8 cellular contexts compared by ENCODE assay signal in the genomic region with DNA sequence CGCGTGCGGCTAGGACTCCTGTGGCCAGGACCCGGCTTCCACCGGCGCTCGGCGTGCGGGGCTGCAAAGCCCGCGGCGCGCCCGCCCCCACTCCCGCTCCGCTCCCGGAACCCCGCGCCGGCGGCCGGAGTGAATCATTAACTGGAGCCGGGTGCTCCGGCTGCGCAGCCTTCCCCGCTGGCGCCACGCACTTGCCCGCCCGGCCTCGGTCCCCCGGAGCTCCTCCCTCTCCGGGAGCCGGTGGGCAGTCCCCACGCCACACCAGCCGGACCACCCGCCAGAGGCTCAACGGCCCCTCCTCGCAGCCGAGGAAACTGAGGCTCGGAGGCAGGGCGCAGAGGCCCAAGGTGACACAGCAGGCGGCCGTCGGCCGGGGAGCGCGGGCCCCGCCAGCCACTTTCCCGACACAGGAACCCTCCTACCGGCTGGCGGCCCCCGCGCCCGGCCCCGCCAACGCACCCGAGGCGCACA. TPM values are rescaled to one million over a fixed set of nuclear protein-coding genes. Genes with fewer than 3 reads are reported as not detected.
A peak's percentile ranks its signal among the peaks of the same experiment; 100 is the strongest.
DNase-seq lines count a peak whose midpoint lies in the region; ATAC-seq and TF ChIP-seq lines count a peak whose summit lies in the region.

No MANE protein-coding gene starts in this region.

- peaks cover 85 to 88% (median 86%) of the 10 kb centered on the region in 3 donors for H3K4me1 ChIP-seq in skeletal muscle tissue (ENCODE audit: control insufficient read depth in 3 of 3, insufficient read depth in 3 of 3, low read length in 3 of 3)

- intact Hi-C loops in left ventricle myocardium superior (cut with micrococcal nuclease): no loop called here

- no peaks in the 10 kb centered on the region for H3K9me3 ChIP-seq in WERI-Rb-1 (ENCODE audit: severe bottlenecking)
- no peaks in the 10 kb centered on the region for H3K9me3 ChIP-seq in skeletal muscle tissue (ENCODE audit: control insufficient read depth in 3 of 3, low read length in 3 of 3)

- H3K27ac ChIP-seq in WERI-Rb-1 (peak overlapping the region; percentile 87), skeletal muscle tissue (ENCODE audit: low read depth, low read length) (peak overlapping the region; percentile 96)

- no peaks in the 10 kb centered on the region for H3K27me3 ChIP-seq in WERI-Rb-1 (ENCODE audit: insufficient read depth, low read depth, severe bottlenecking)
- H3K27me3 ChIP-seq in skeletal muscle tissue (ENCODE audit: control insufficient read depth in 3 of 3, insufficient read depth in 3 of 3, low read length in 3 of 3): no peaks in the 10 kb centered on the region

- ATAC-seq in HG02938 (IDR thresholded peaks at IDR 0.05; ENCODE audit: unreplicated experiment): peak; percentile 33
- peak; percentile 13 for ATAC-seq in left ventricle myocardium superior

- peak overlapping the region; percentile 84 to 92 (median 87) for H3K9ac ChIP-seq in skeletal muscle tissue (ENCODE audit: low read depth in 1 of 3, low read length in 3 of 3)

- H3K4me3 ChIP-seq in WERI-Rb-1 (ENCODE audit: low read depth, low read length): peak overlapping the region; percentile 72
- peak overlapping the region; percentile 76 to 83 (median 78) for H3K4me3 ChIP-seq in skeletal muscle tissue (ENCODE audit: low read length in 3 of 3)

- TF ChIP-seq CTCF in WERI-Rb-1 (IDR thresholded peaks at IDR 0.05; ENCODE audit: low read depth, low read length): no peak

- H3K36me3 ChIP-seq in WERI-Rb-1 (no peaks in the 10 kb centered on the region), skeletal muscle tissue (ENCODE audit: control insufficient read depth in 3 of 3, insufficient read depth in 3 of 3, low read length in 3 of 3) (no peaks in the 10 kb centered on the region)

- peak; percentile 32 for DNase-seq in stimulated activated CD4-positive, alpha-beta T cell treated with anti-CD3 and anti-CD28 coated beads, Interleukin-4, amount 100 ng/mL, for 1 hour
- no peak for DNase-seq in stimulated activated CD4-positive, alpha-beta T cell treated with anti-CD3 and anti-CD28 coated beads, Interleukin-12 subunit alpha, Interleukin-12 subunit beta, amount 100 ng/mL, for 4 hours
- DNase-seq in WERI-Rb-1 (no peak), left ventricle myocardium superior (peak; percentile 65), midbrain (lab: John Stamatoyannopoulos, UW) (no peak)
- DNase-seq in activated CD8-positive, alpha-beta memory T cell treated with anti-CD3 and anti-CD28 coated beads, Interleukin-2, amount 50 U/mL, for 4 hours: no peak

RNA-seq across cellular contexts. Expression of gene BCAR1, which starts 0.6 kb away (rescaled TPM):
- total RNA-seq in left ventricle myocardium superior (82.9 TPM), skeletal muscle tissue (19.3 TPM)

RNA-seq across cellular contexts. Expression of gene CTRB1, which starts 32.1 kb away (rescaled TPM):
- total RNA-seq in left ventricle myocardium superior (not detected), skeletal muscle tissue (not detected)

RNA-seq across cellular contexts. Expression of gene CTRB2, which starts 43.9 kb away (rescaled TPM):
- total RNA-seq in left ventricle myocardium superior (not detected), skeletal muscle tissue (not detected)

Comparison
In these comparisons a context has a peak if more than half of its experiments do, and no peak if none do; other contexts are left out.
1. DNase-seq: peak in stimulated activated CD4-positive, alpha-beta T cell treated with anti-CD3 and anti-CD28 coated beads, Interleukin-4, amount 100 ng/mL, for 1 hour (single experiment) and left ventricle myocardium superior (single experiment); none in stimulated activated CD4-positive, alpha-beta T cell treated with anti-CD3 and anti-CD28 coated beads, Interleukin-12 subunit alpha, Interleukin-12 subunit beta, amount 100 ng/mL, for 4 hours (single experiment), WERI-Rb-1 (single experiment), midbrain (single experiment) and activated CD8-positive, alpha-beta memory T cell treated with anti-CD3 and anti-CD28 coated beads, Interleukin-2, amount 50 U/mL, for 4 hours (single experiment).